In the genomic region with DNA sequence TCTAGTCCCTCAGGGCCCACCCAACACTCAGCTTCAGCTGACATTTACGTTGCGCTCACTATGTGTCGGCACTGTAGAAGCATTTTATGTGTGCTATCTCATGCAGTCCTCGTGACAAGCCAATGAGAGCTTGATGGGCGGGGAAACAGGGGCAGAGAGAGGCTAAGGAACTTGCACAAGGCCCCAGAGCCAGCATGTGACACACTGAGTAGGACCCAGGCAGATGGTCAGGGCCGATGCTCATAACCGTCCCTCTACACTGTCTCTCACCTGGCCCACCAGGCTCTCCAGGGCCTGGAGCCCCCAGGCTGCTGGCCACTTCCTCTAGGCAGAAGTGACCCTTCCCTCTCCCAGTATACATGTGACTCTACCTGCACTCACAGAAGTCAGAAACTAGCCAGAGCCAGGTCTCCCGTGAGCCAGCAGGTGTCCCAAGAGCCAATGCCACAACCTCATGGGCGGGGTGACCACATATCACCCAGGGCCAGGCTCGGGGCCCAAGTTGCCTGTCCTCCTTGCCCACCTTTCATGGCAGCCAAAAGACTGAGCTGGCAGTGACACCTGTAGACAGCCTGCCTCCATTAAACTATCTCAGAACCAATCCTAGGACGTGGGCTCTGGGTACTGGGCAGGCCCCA, we compare ENCODE assay signal across 1 cellular context.
TF ChIP-seq lines count a peak whose summit lies in the region.

No MANE protein-coding gene starts in this region.

TF ChIP-seq in K562, 482 proteins besides CTCF, POLR2A, EP300 and RAD21:
- TF ChIP-seq ZNF507 (tag; conservative IDR thresholded peaks at IDR 0.05): no peak
- TF ChIP-seq MYNN (IDR thresholded peaks at IDR 0.05): no peak
- no peak for TF ChIP-seq MYNN (CRISPR knock-in tag; IDR thresholded peaks at IDR 0.05)
- no peak for TF ChIP-seq CCAR2 (IDR thresholded peaks at IDR 0.05; ENCODE audit: low read depth, low read length)
- TF ChIP-seq, protein P1, sequence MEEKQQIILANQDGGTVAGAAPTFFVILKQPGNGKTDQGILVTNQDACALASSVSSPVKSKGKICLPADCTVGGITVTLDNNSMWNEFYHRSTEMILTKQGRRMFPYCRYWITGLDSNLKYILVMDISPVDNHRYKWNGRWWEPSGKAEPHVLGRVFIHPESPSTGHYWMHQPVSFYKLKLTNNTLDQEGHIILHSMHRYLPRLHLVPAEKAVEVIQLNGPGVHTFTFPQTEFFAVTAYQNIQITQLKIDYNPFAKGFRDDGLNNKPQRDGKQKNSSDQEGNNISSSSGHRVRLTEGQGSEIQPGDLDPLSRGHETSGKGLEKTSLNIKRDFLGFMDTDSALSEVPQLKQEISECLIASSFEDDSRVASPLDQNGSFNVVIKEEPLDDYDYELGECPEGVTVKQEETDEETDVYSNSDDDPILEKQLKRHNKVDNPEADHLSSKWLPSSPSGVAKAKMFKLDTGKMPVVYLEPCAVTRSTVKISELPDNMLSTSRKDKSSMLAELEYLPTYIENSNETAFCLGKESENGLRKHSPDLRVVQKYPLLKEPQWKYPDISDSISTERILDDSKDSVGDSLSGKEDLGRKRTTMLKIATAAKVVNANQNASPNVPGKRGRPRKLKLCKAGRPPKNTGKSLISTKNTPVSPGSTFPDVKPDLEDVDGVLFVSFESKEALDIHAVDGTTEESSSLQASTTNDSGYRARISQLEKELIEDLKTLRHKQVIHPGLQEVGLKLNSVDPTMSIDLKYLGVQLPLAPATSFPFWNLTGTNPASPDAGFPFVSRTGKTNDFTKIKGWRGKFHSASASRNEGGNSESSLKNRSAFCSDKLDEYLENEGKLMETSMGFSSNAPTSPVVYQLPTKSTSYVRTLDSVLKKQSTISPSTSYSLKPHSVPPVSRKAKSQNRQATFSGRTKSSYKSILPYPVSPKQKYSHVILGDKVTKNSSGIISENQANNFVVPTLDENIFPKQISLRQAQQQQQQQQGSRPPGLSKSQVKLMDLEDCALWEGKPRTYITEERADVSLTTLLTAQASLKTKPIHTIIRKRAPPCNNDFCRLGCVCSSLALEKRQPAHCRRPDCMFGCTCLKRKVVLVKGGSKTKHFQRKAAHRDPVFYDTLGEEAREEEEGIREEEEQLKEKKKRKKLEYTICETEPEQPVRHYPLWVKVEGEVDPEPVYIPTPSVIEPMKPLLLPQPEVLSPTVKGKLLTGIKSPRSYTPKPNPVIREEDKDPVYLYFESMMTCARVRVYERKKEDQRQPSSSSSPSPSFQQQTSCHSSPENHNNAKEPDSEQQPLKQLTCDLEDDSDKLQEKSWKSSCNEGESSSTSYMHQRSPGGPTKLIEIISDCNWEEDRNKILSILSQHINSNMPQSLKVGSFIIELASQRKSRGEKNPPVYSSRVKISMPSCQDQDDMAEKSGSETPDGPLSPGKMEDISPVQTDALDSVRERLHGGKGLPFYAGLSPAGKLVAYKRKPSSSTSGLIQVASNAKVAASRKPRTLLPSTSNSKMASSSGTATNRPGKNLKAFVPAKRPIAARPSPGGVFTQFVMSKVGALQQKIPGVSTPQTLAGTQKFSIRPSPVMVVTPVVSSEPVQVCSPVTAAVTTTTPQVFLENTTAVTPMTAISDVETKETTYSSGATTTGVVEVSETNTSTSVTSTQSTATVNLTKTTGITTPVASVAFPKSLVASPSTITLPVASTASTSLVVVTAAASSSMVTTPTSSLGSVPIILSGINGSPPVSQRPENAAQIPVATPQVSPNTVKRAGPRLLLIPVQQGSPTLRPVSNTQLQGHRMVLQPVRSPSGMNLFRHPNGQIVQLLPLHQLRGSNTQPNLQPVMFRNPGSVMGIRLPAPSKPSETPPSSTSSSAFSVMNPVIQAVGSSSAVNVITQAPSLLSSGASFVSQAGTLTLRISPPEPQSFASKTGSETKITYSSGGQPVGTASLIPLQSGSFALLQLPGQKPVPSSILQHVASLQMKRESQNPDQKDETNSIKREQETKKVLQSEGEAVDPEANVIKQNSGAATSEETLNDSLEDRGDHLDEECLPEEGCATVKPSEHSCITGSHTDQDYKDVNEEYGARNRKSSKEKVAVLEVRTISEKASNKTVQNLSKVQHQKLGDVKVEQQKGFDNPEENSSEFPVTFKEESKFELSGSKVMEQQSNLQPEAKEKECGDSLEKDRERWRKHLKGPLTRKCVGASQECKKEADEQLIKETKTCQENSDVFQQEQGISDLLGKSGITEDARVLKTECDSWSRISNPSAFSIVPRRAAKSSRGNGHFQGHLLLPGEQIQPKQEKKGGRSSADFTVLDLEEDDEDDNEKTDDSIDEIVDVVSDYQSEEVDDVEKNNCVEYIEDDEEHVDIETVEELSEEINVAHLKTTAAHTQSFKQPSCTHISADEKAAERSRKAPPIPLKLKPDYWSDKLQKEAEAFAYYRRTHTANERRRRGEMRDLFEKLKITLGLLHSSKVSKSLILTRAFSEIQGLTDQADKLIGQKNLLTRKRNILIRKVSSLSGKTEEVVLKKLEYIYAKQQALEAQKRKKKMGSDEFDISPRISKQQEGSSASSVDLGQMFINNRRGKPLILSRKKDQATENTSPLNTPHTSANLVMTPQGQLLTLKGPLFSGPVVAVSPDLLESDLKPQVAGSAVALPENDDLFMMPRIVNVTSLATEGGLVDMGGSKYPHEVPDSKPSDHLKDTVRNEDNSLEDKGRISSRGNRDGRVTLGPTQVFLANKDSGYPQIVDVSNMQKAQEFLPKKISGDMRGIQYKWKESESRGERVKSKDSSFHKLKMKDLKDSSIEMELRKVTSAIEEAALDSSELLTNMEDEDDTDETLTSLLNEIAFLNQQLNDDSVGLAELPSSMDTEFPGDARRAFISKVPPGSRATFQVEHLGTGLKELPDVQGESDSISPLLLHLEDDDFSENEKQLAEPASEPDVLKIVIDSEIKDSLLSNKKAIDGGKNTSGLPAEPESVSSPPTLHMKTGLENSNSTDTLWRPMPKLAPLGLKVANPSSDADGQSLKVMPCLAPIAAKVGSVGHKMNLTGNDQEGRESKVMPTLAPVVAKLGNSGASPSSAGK (IDR thresholded peaks at IDR 0.05): peak; percentile 50; the same call in 1 of the 2 replicates
- no peak for TF ChIP-seq BMI1 (IDR thresholded peaks at IDR 0.05; ENCODE audit: low read length)
- TF ChIP-seq, protein P2, sequence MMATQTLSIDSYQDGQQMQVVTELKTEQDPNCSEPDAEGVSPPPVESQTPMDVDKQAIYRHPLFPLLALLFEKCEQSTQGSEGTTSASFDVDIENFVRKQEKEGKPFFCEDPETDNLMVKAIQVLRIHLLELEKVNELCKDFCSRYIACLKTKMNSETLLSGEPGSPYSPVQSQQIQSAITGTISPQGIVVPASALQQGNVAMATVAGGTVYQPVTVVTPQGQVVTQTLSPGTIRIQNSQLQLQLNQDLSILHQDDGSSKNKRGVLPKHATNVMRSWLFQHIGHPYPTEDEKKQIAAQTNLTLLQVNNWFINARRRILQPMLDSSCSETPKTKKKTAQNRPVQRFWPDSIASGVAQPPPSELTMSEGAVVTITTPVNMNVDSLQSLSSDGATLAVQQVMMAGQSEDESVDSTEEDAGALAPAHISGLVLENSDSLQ (IDR thresholded peaks at IDR 0.05): peak; percentile 51; the same call in 1 of the 2 replicates
- no peak for TF ChIP-seq PHB2 (IDR thresholded peaks at IDR 0.05; ENCODE audit: low read depth)
- no peak for TF ChIP-seq ERF (CRISPR knock-in tag; IDR thresholded peaks at IDR 0.05)
- TF ChIP-seq FOS (IDR thresholded peaks at IDR 0.05; ENCODE audit: extremely low read depth, insufficient read length): no peak
- TF ChIP-seq CHCHD3 (CRISPR knock-in tag; IDR thresholded peaks at IDR 0.05): no peak
- no peak for TF ChIP-seq MAFG (tag; conservative IDR thresholded peaks at IDR 0.05)
- no peak for TF ChIP-seq RBM22 (IDR thresholded peaks at IDR 0.05; ENCODE audit: low read depth, low read length, poor library complexity, severe bottlenecking)
- TF ChIP-seq CEBPB (tag; IDR thresholded peaks at IDR 0.05): peak; percentile 61
